Comparison of ENCODE assay signal across 12 cellular contexts in the genomic region with DNA sequence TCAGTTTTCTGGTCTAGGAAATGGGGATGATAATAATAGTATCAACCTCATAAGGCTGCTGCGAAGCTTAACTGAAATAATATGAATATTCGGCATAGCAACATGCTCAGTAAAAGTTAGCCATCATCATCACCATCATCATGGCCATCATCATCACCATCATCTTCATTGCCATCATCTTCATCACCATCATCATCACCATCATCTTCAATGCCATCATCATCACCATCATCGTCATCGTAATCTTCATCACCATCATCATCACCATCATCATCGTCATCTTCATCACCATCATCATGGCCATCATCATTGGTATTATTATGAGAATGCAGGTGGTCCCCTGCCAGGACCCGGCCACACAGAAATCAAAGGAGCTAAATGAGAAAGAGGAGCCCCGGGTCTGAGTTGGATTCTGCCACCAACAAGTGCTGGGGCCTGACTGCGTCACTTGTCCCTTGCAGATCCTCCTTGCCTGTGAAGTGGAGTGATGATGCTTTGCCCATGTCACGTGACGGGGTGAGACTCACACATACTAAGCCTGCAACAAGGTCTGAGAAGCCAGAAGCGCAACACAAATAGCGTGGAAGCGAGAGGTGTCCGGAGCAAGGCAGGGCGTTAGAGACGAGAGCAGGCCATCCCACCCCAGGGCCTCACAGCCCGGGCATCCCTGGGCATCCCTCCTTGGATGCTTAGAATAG. TPM values are rescaled to one million over a fixed set of nuclear protein-coding genes. Genes with fewer than 3 reads are reported as not detected.
"Had no signal": no experiment of that assay in that cellular context is flagged by ENCODE, and none has a peak within 500 bp of the region (broad histone marks: within the 10 kb centered on the region; RNA-seq: fewer than 3 reads in every experiment).

No MANE protein-coding gene starts in this region.

- H3K27ac ChIP-seq: dorsolateral prefrontal cortex, heart left ventricle, neutrophil, right atrium auricular region had no signal

- H3K9me3 ChIP-seq: heart left ventricle, neutrophil, right atrium auricular region had no signal

- H3K4me3 ChIP-seq: dorsolateral prefrontal cortex, heart left ventricle, right atrium auricular region had no signal

- H3K4me1 ChIP-seq: heart left ventricle, right atrium auricular region had no signal

- H3K27me3 ChIP-seq: right atrium auricular region had no signal

- H3K36me3 ChIP-seq: heart left ventricle, neutrophil, right atrium auricular region had no signal

- DNase-seq: cortex of kidney, heart left ventricle had no signal

- FAIRE-seq: islet of Langerhans, small intestine had no signal

RNA-seq across cellular contexts. Expression of a gene that starts 46.1 kb away (rescaled TPM):
- total RNA-seq: left lobe of liver; mononuclear cell; naive thymus-derived CD4-positive, alpha-beta T cell; right atrium auricular region; urinary bladder had no signal
- polyA plus RNA-seq: mammary epithelial cell; naive thymus-derived CD4-positive, alpha-beta T cell; small intestine had no signal
